27 cellular contexts compared by ENCODE assay signal in the genomic region with DNA sequence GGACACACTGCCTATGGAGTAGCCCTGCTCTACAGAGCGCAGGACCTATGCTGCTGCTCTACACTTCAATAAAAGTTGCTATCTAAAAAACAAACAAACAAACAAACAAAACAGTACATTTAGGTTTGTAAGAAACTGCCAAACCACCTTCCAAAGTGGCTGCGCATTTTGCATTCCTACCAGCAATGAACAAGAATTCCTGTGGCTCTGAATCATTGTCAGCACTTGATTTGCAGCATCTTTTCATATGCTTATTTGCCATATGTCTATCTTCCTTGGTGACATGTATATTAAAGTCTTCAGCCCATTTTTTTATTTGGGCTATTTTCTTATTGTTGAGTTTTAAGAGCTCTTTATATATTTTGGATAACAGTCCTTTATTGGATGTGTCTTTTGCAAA.
"Had no signal": no experiment of that assay in that cellular context is flagged by ENCODE, and none has a peak within 500 bp of the region (broad histone marks: within the 10 kb centered on the region; RNA-seq: fewer than 3 reads in every experiment).

No MANE protein-coding gene starts in this region.

- H3K9ac ChIP-seq: neural progenitor cell had no signal

- H3K36me3 ChIP-seq: left ventricle myocardium inferior, neural progenitor cell, neutrophil, ovary, right atrium auricular region, right lobe of liver, suprapubic skin, thoracic aorta, upper lobe of right lung had no signal

- H3K9me3 ChIP-seq: neutrophil, ovary, right lobe of liver, suprapubic skin, upper lobe of right lung had no signal

- H3K27me3 Mint-ChIP-seq: progenitor cell of endocrine pancreas; stimulated activated naive CD8-positive, alpha-beta T cell treated with anti-CD3 and anti-CD28 coated beads, Interleukin-15, Interleukin-2, amounts not matched to agents 100 ng/mL and 50 ng/mL, for 24 hours had no signal

- H3K27me3 ChIP-seq: hepatocyte, neural progenitor cell, neutrophil, ovary, right atrium auricular region, right lobe of liver, suprapubic skin, tibial artery, upper lobe of right lung had no signal

- H3K4me1 Mint-ChIP-seq: mesothelial cell of epicardium, naive B cell, natural killer cell, nephron progenitor cell, neural progenitor cell had no signal

- H3K4me3 Mint-ChIP-seq: mesothelial cell of epicardium; naive B cell; natural killer cell; nephron progenitor cell; neural progenitor cell; stimulated activated naive CD8-positive, alpha-beta T cell treated with anti-CD3 and anti-CD28 coated beads, Interleukin-15, Interleukin-2, amounts not matched to agents 100 ng/mL and 50 ng/mL, for 24 hours had no signal

- H3K27ac Mint-ChIP-seq: mesothelial cell of epicardium; natural killer cell; nephron progenitor cell; neural progenitor cell; progenitor cell of endocrine pancreas; stimulated activated naive CD8-positive, alpha-beta T cell treated with anti-CD3 and anti-CD28 coated beads, Interleukin-15, Interleukin-2, amounts not matched to agents 100 ng/mL and 50 ng/mL, for 24 hours had no signal

- H3K4me3 ChIP-seq: hepatocyte, left ventricle myocardium inferior, lung, neural progenitor cell, ovary, right atrium auricular region, right lobe of liver, skin epidermis, suprapubic skin, thoracic aorta, tibial artery, upper lobe of right lung had no signal

- H3K4me2 ChIP-seq: hepatocyte, neural progenitor cell had no signal

- H3K27ac ChIP-seq: hepatocyte, left ventricle myocardium inferior, neural progenitor cell, neutrophil, ovary, right atrium auricular region, right lobe of liver, skin epidermis, suprapubic skin, thoracic aorta, tibial artery, upper lobe of right lung had no signal

- H3K4me1 ChIP-seq: left ventricle myocardium inferior, neural progenitor cell, right atrium auricular region, right lobe of liver, suprapubic skin, tibial artery, upper lobe of right lung had no signal

- H2AFZ ChIP-seq: hepatocyte, neural progenitor cell had no signal

- ATAC-seq: left colon, natural killer cell, right lobe of liver, upper lobe of right lung had no signal

- H3K9me3 Mint-ChIP-seq: stimulated activated naive CD8-positive, alpha-beta T cell treated with anti-CD3 and anti-CD28 coated beads, Interleukin-15, Interleukin-2, amounts not matched to agents 100 ng/mL and 50 ng/mL, for 24 hours had no signal

- DNase-seq: kidney; left colon; left ventricle myocardium inferior; mesendoderm; naive B cell; natural killer cell; nephron progenitor cell; ovary; right lobe of liver; stimulated activated CD4-positive, alpha-beta T cell treated with anti-CD3 and anti-CD28 coated beads, Interleukin-12 subunit alpha, Interleukin-12 subunit beta, amount 100 ng/mL, for 4 hours; stimulated activated CD4-positive, alpha-beta T cell treated with anti-CD3 and anti-CD28 coated beads, Interleukin-15, amount 100 ng/mL, for 24 hours; stimulated activated CD4-positive, alpha-beta T cell treated with anti-CD3 and anti-CD28 coated beads, Interleukin-2, amount 100 ng/mL, for 24 hours; stimulated activated CD4-positive, alpha-beta T cell treated with anti-CD3 and anti-CD28 coated beads, Interleukin-4, amount 100 ng/mL, for 1 hour; stimulated activated naive CD4-positive, alpha-beta T cell; tibial artery; upper lobe of right lung had no signal

- H3K36me3 Mint-ChIP-seq: natural killer cell had no signal

- H3K79me2 ChIP-seq: hepatocyte had no signal
